ENCODE assay signal across 19 cellular contexts in genomic region chr11:30774451-30774850, GRCh38.
A peak's percentile ranks its signal among the peaks of the same experiment; 100 is the strongest.
DNase-seq lines count a peak whose midpoint lies in the region; ATAC-seq and TF ChIP-seq lines count a peak whose summit lies in the region.
"Had no signal": no experiment of that assay in that cellular context is flagged by ENCODE, and none has a peak within 500 bp of the region (broad histone marks: within the 10 kb centered on the region; RNA-seq: fewer than 3 reads in every experiment).

No MANE protein-coding gene starts in this region.

- peak; percentile 36 for DNase-seq in Ammon's horn (ENCODE audit: low spot score)
- DNase-seq in dorsolateral prefrontal cortex = no peak
- DNase-seq in left kidney (ENCODE audit: low read depth, low spot score) = peak; percentile 47
- peak; percentile 25 for DNase-seq in putamen (ENCODE audit: low spot score)
- DNase-seq in COLO668 (lab: John Stamatoyannopoulos, UW; ENCODE audit: unreplicated experiment) = no peak
- DNase-seq in activated CD4-positive, alpha-beta T cell treated with anti-CD3 and anti-CD28 coated beads for 1 hour = no peak
- DNase-seq: ACHN; CD4-positive, alpha-beta memory T cell; DND-41; GDM1; GOT3; MG63; NCI-H1105; NCI-H1694 treated with DMSO at 0.1 percent for 48 hours had no signal

- peak overlapping the region in 9 of 59 donors; percentile 3 to 46 (median 17) for H3K27ac ChIP-seq in dorsolateral prefrontal cortex
- H3K27ac ChIP-seq: KMS-11 had no signal

- intact Hi-C loops in dorsolateral prefrontal cortex (cut with DNase I) = no loop called here

- ATAC-seq in HG03460 (IDR thresholded peaks at IDR 0.05; ENCODE audit: unreplicated experiment) (no peak), GM18909 (IDR thresholded peaks at IDR 0.05; ENCODE audit: poor library complexity, unreplicated experiment) (no peak)
- ATAC-seq: Panc1, Right ventricle myocardium inferior had no signal

- peak overlapping the region in 41 of 59 donors; percentile 0 to 48 (median 23) for H3K4me3 ChIP-seq in dorsolateral prefrontal cortex
- H3K4me3 ChIP-seq: MG63 had no signal

- peaks cover 0 to 13% (median 0%) of the 10 kb centered on the region in 45 donors for H3K27me3 ChIP-seq in dorsolateral prefrontal cortex
- H3K27me3 ChIP-seq: MG63 had no signal

- no peak for TF ChIP-seq CTCF in dorsolateral prefrontal cortex (IDR thresholded peaks at IDR 0.05 in 54 of 56, conservative IDR thresholded peaks at IDR 0.05 in 2 of 56; ENCODE audit: low read depth in 1 of 56, partially characterized antibody in 56 of 56)

Comparison
In these comparisons a context has a peak if more than half of its experiments do, and no peak if none do; other contexts are left out.
1. DNase-seq: peak in Ammon's horn (single experiment), left kidney (single experiment) and putamen (single experiment); none in dorsolateral prefrontal cortex (0 of 10), COLO668 (single experiment) and activated CD4-positive, alpha-beta T cell treated with anti-CD3 and anti-CD28 coated beads for 1 hour (single experiment).